ENCODE assay signal across 14 cellular contexts in the genomic region with DNA sequence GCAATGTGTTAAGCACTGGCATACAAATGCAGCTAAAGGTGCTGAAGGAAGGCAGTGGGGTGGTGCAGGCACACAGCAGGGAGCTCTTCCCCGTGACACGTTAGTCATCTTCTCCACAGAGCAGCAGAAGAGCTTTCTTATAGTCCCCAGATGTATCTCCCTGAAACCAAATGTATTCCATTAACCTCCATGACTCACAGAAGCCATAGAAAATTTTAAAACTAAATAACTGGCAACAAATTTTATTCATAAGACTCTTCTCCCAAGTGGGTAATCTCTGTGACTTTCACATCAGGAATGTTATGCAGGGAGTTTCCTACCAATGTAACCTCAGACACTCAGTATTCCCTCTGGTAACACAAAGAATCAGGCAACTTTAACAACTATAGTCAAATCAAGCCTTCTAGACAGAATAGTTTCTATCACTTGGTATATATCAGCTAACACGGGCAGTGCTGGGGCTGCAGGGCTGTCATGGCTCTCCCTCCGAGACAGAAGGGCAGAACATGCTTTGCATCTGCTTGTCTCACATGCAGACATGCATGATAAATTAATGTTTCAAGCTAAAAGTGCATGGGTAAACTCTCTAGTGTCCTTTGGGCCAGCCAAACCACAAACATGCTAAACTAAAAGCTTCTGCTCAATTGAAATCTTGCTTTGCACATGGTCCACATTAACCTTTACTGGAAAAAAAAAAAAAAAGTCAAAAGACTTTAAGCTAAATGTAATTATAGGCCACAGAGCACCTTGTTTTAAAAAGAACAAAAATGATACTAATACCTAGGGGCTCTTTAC. TPM values are rescaled to one million over a fixed set of nuclear protein-coding genes. Genes with fewer than 3 reads are reported as not detected.
A peak's percentile ranks its signal among the peaks of the same experiment; 100 is the strongest.
DNase-seq lines count a peak whose midpoint lies in the region; ATAC-seq and TF ChIP-seq lines count a peak whose summit lies in the region.
"Had no signal": no experiment of that assay in that cellular context is flagged by ENCODE, and none has a peak within 500 bp of the region (broad histone marks: within the 10 kb centered on the region; RNA-seq: fewer than 3 reads in every experiment).

No MANE protein-coding gene starts in this region.

- ATAC-seq in stimulated activated effector memory CD8-positive, alpha-beta T cell treated with anti-CD3 and anti-CD28 coated beads, Interleukin-12 subunit alpha, Interleukin-12 subunit beta, amount 100 ng/mL, for 72 hours: no peak

- H3K4me3 ChIP-seq in testis: no peak overlapping the region

- POLR2A ChIA-PET in activated CD4-positive, alpha-beta T cell treated with anti-CD3 and anti-CD28 coated beads, Interleukin-2, amount 10 ng/mL, durations not matched to agents 7 days and 5 days (lab: Charles Lee): no interaction called here

- H3K36me3 Mint-ChIP-seq in activated CD4-positive, alpha-beta T cell treated with anti-CD3 and anti-CD28 coated beads, Interleukin-2, amount 10 ng/mL, durations not matched to agents 7 days and 5 days (ENCODE audit: low read depth): peaks cover 55% of the 10 kb centered on the region
- H3K36me3 Mint-ChIP-seq in stimulated activated effector memory CD8-positive, alpha-beta T cell treated with anti-CD3 and anti-CD28 coated beads, Interleukin-12 subunit alpha, Interleukin-12 subunit beta, amount 100 ng/mL, for 72 hours: peaks cover 76% of the 10 kb centered on the region

- no peak overlapping the region for H3K27ac ChIP-seq in testis
- H3K27ac ChIP-seq: KMS-11 had no signal

- H3K9me3 ChIP-seq in testis: no peaks in the 10 kb centered on the region

- H3K27me3 Mint-ChIP-seq in activated CD4-positive, alpha-beta T cell treated with anti-CD3 and anti-CD28 coated beads, Interleukin-2, amount 10 ng/mL, durations not matched to agents 7 days and 5 days: no peaks in the 10 kb centered on the region
- H3K27me3 Mint-ChIP-seq: activated naive CD4-positive, alpha-beta T cell treated with anti-CD3 and anti-CD28 coated beads, Interleukin-2, amount 50 U/mL, for 24 hours; type B pancreatic cell had no signal

- no peaks in the 10 kb centered on the region for H3K27me3 ChIP-seq in testis

- peak; percentile 8 for DNase-seq in activated CD4-positive, alpha-beta T cell treated with anti-CD3 and anti-CD28 coated beads for 48 hours
- DNase-seq in activated CD4-positive, alpha-beta T cell treated with anti-CD3 and anti-CD28 coated beads, Interleukin-2, amount 10 ng/mL, durations not matched to agents 7 days and 5 days: no peak
- DNase-seq in T1000 (lab: John Stamatoyannopoulos, UW) (peak; percentile 79), foreskin melanocyte (peak; percentile 83), GM10266 (ENCODE audit: extremely low spot score) (no peak), NCI-H510A (lab: John Stamatoyannopoulos, UW) (no peak), testis (no peak)
- no peak for DNase-seq in stimulated activated effector memory CD8-positive, alpha-beta T cell treated with anti-CD3 and anti-CD28 coated beads, Interleukin-12 subunit alpha, Interleukin-12 subunit beta, amount 100 ng/mL, for 72 hours (ENCODE audit: low spot score in 2 of 2)
- DNase-seq: 8988T; activated CD4-positive, alpha-beta T cell treated with anti-CD3 and anti-CD28 coated beads for 4 hours; SIG-M5 had no signal

- no peak overlapping the region for H3K4me3 Mint-ChIP-seq in activated CD4-positive, alpha-beta T cell treated with anti-CD3 and anti-CD28 coated beads, Interleukin-2, amount 10 ng/mL, durations not matched to agents 7 days and 5 days
- no peak overlapping the region for H3K4me3 Mint-ChIP-seq in stimulated activated effector memory CD8-positive, alpha-beta T cell treated with anti-CD3 and anti-CD28 coated beads, Interleukin-12 subunit alpha, Interleukin-12 subunit beta, amount 100 ng/mL, for 72 hours
- H3K4me3 Mint-ChIP-seq: activated naive CD4-positive, alpha-beta T cell treated with anti-CD3 and anti-CD28 coated beads, Interleukin-2, amount 50 U/mL, for 24 hours; type B pancreatic cell had no signal

- TF ChIP-seq CTCF in GM10266 (IDR thresholded peaks at IDR 0.05; ENCODE audit: control insufficient read depth, insufficient read depth, low read depth, missing control alignments) (no peak), testis (IDR thresholded peaks at IDR 0.05) (no peak)

- no peak overlapping the region for H3K27ac Mint-ChIP-seq in activated CD4-positive, alpha-beta T cell treated with anti-CD3 and anti-CD28 coated beads, Interleukin-2, amount 10 ng/mL, durations not matched to agents 7 days and 5 days
- peak overlapping the region; percentile 4 for H3K27ac Mint-ChIP-seq in stimulated activated effector memory CD8-positive, alpha-beta T cell treated with anti-CD3 and anti-CD28 coated beads, Interleukin-12 subunit alpha, Interleukin-12 subunit beta, amount 100 ng/mL, for 72 hours
- H3K27ac Mint-ChIP-seq: activated naive CD4-positive, alpha-beta T cell treated with anti-CD3 and anti-CD28 coated beads, Interleukin-2, amount 50 U/mL, for 24 hours; type B pancreatic cell had no signal

- no peaks in the 10 kb centered on the region for H3K36me3 ChIP-seq in testis (ENCODE audit: low read depth, missing control alignments)

- H3K9me3 Mint-ChIP-seq in activated CD4-positive, alpha-beta T cell treated with anti-CD3 and anti-CD28 coated beads, Interleukin-2, amount 10 ng/mL, durations not matched to agents 7 days and 5 days: no peaks in the 10 kb centered on the region
- H3K9me3 Mint-ChIP-seq in stimulated activated effector memory CD8-positive, alpha-beta T cell treated with anti-CD3 and anti-CD28 coated beads, Interleukin-12 subunit alpha, Interleukin-12 subunit beta, amount 100 ng/mL, for 72 hours: no peaks in the 10 kb centered on the region
- H3K9me3 Mint-ChIP-seq: activated naive CD4-positive, alpha-beta T cell treated with anti-CD3 and anti-CD28 coated beads, Interleukin-2, amount 50 U/mL, for 24 hours; type B pancreatic cell had no signal

- TF ChIP-seq POLR2A in testis (IDR thresholded peaks at IDR 0.05): no peak

- CTCF ChIA-PET in activated CD4-positive, alpha-beta T cell treated with anti-CD3 and anti-CD28 coated beads, Interleukin-2, amount 10 ng/mL, durations not matched to agents 7 days and 5 days (lab: Charles Lee): interaction anchor here (1.1 kb wide), 1 partner anchor 27 kb away, joined by 3 read pairs; no protein-coding TSS in a partner anchor

- peaks cover 1% of the 10 kb centered on the region for H3K4me1 Mint-ChIP-seq in activated CD4-positive, alpha-beta T cell treated with anti-CD3 and anti-CD28 coated beads, Interleukin-2, amount 10 ng/mL, durations not matched to agents 7 days and 5 days
- H3K4me1 Mint-ChIP-seq in stimulated activated effector memory CD8-positive, alpha-beta T cell treated with anti-CD3 and anti-CD28 coated beads, Interleukin-12 subunit alpha, Interleukin-12 subunit beta, amount 100 ng/mL, for 72 hours: no peaks in the 10 kb centered on the region
- H3K4me1 Mint-ChIP-seq: activated naive CD4-positive, alpha-beta T cell treated with anti-CD3 and anti-CD28 coated beads, Interleukin-2, amount 50 U/mL, for 24 hours had no signal

- WGBS in testis, 2 donors: 71 to 84% methylated on average over 4 of the region's 4 CpGs

- intact Hi-C loops in testis (cut with DNase I; ENCODE audit: low total_unique reads): no loop called here

- no peaks in the 10 kb centered on the region for H3K4me1 ChIP-seq in testis

RNA-seq across cellular contexts. Expression of a gene that starts 28.2 kb away (rescaled TPM):
- total RNA-seq in activated CD4-positive, alpha-beta T cell treated with anti-CD3 and anti-CD28 coated beads, Interleukin-2, amount 10 ng/mL, durations not matched to agents 7 days and 5 days: 100 to 1,000 TPM; 224 to 260 TPM
- 100 to 1,000 TPM; 193 to 264 TPM for total RNA-seq in testis
- 250 TPM for polyA plus RNA-seq in testis (ENCODE audit: insufficient read depth, low read depth, low replicate concordance)

Comparison
In these comparisons a context has a peak if more than half of its experiments do, and no peak if none do; other contexts are left out.
1. DNase-seq: peak in activated CD4-positive, alpha-beta T cell treated with anti-CD3 and anti-CD28 coated beads for 48 hours (single experiment), T1000 (single experiment) and foreskin melanocyte (single experiment); none in activated CD4-positive, alpha-beta T cell treated with anti-CD3 and anti-CD28 coated beads, Interleukin-2, amount 10 ng/mL, durations not matched to agents 7 days and 5 days (single experiment), stimulated activated effector memory CD8-positive, alpha-beta T cell treated with anti-CD3 and anti-CD28 coated beads, Interleukin-12 subunit alpha, Interleukin-12 subunit beta, amount 100 ng/mL, for 72 hours (0 of 2), GM10266 (single experiment), NCI-H510A (single experiment) and testis (single experiment).